10 cellular contexts compared by ENCODE assay signal in genomic region chr5:9543266-9543925, GRCh38. TPM values are rescaled to one million over a fixed set of nuclear protein-coding genes. Genes with fewer than 3 reads are reported as not detected.
DNase-seq lines count a peak whose midpoint lies in the region; ATAC-seq and TF ChIP-seq lines count a peak whose summit lies in the region.
"Had no signal": no experiment of that assay in that cellular context is flagged by ENCODE, and none has a peak within 500 bp of the region (broad histone marks: within the 10 kb centered on the region; RNA-seq: fewer than 3 reads in every experiment).

No MANE protein-coding gene starts in this region.

- no peaks in the 10 kb centered on the region for H3K27me3 ChIP-seq in adipocyte (replicated peaks; ENCODE audit: control insufficient read depth, insufficient read depth, low read length)

- no peak for ATAC-seq in omental fat pad (ENCODE audit: low FRiP score)
- ATAC-seq in HG02884 (IDR thresholded peaks at IDR 0.05; ENCODE audit: unreplicated experiment): no peak
- ATAC-seq: activated CD4-positive, alpha-beta T cell treated with anti-CD3 and anti-CD28 coated beads for 36 hours had no signal

- H3K9me3 ChIP-seq in adipocyte (ENCODE audit: control insufficient read depth, low read length): no peaks in the 10 kb centered on the region

- TF ChIP-seq CTCF in AG10803 (conservative IDR thresholded peaks at IDR 0.05; ENCODE audit: low read length) (no peak), fibroblast of pulmonary artery (IDR thresholded peaks at IDR 0.05; ENCODE audit: low read length, missing control alignments) (no peak), omental fat pad (IDR thresholded peaks at IDR 0.05) (no peak)

- DNase-seq in AG10803 (ENCODE audit: low read depth): peak; percentile 21
- DNase-seq in adipocyte (ENCODE audit: low read depth): peak; percentile 68
- no peak for DNase-seq in fibroblast of pulmonary artery (ENCODE audit: low read depth)
- DNase-seq in putamen (ENCODE audit: low spot score): peak; percentile 6
- no peak for DNase-seq in stimulated activated CD4-positive, alpha-beta T cell treated with anti-CD3 and anti-CD28 coated beads, Interleukin-15, amount 100 ng/mL, for 24 hours
- DNase-seq in omental fat pad (ENCODE audit: low spot score): no peak
- DNase-seq in ureter (ENCODE audit: low spot score): no peak
- DNase-seq: activated CD4-positive, alpha-beta T cell treated with anti-CD3 and anti-CD28 coated beads for 36 hours had no signal

- H3K4me1 ChIP-seq in adipocyte (ENCODE audit: control insufficient read depth, insufficient read depth, low read length): peaks cover 27% of the 10 kb centered on the region

- H3K36me3 ChIP-seq in adipocyte (ENCODE audit: control insufficient read depth, insufficient read depth, low read length, severe bottlenecking): no peaks in the 10 kb centered on the region

- H3K4me3 ChIP-seq in AG10803 (ENCODE audit: low read length): peak overlapping the region; percentile 95
- peak overlapping the region; percentile 84 for H3K4me3 ChIP-seq in adipocyte (ENCODE audit: low read length)
- peak overlapping the region; percentile 17 for H3K4me3 ChIP-seq in fibroblast of pulmonary artery (replicated peaks; ENCODE audit: low read depth, low read length)

- peak overlapping the region; percentile 79 for H3K9ac ChIP-seq in adipocyte (ENCODE audit: low read length)

RNA-seq across cellular contexts. Expression of gene SEMA5A, which starts 2.5 kb away (rescaled TPM):
- total RNA-seq in omental fat pad (10 to 100 TPM in 3 of 4 donors, 1 to 10 TPM in 1; 6.3 to 60.2 (median 22.1) TPM), ureter (57.0 TPM)
- total RNA-seq: B cell had no signal

Comparison
In these comparisons a context has a peak if more than half of its experiments do, and no peak if none do; other contexts are left out.
1. DNase-seq: peak in AG10803 (single experiment), adipocyte (single experiment) and putamen (single experiment); none in fibroblast of pulmonary artery (single experiment), stimulated activated CD4-positive, alpha-beta T cell treated with anti-CD3 and anti-CD28 coated beads, Interleukin-15, amount 100 ng/mL, for 24 hours (single experiment), omental fat pad (single experiment) and ureter (single experiment).
2. H3K4me3 ChIP-seq: peak in every context shown above with its lines; median percentile 95 in AG10803; 84 in adipocyte; 17 in fibroblast of pulmonary artery.